ENCODE assay signal across 8 cellular contexts in genomic region chr17:5191541-5192417, GRCh38. TPM values are rescaled to one million over a fixed set of nuclear protein-coding genes. Genes with fewer than 3 reads are reported as not detected.
A peak's percentile ranks its signal among the peaks of the same experiment; 100 is the strongest.
DNase-seq lines count a peak whose midpoint lies in the region; ATAC-seq and TF ChIP-seq lines count a peak whose summit lies in the region.

Gene ZNF594 (minus strand): TSS chr17:5191868. CDS start chr17:5184256, 7,612 bp downstream.

- TF ChIP-seq CTCF in OCI-LY3 (IDR thresholded peaks at IDR 0.05; ENCODE audit: low read depth, low read length) (peak; percentile 58), epithelial cell of proximal tubule (conservative IDR thresholded peaks at IDR 0.05; ENCODE audit: low read depth, low read length) (peak; percentile 64)

- H3K4me3 ChIP-seq in OCI-LY3 (ENCODE audit: low read length), result peak within 1 kb of the TSS; percentile 85
- H3K4me3 ChIP-seq in epithelial cell of proximal tubule (ENCODE audit: low read depth, low read length), result peak within 1 kb of the TSS; percentile 83

- H3K27ac ChIP-seq in OCI-LY3 (ENCODE audit: low read length), result peak within 1 kb of the TSS; percentile 50

- H3K9ac ChIP-seq in OCI-LY3 (ENCODE audit: low read length), result peak within 1 kb of the TSS; percentile 74

- H3K4me2 ChIP-seq in OCI-LY3 (ENCODE audit: low read length), result peak within 1 kb of the TSS; percentile 88

- H3K36me3 ChIP-seq in OCI-LY3 (replicated peaks; ENCODE audit: low read depth, low read length), result peaks cover 29% of the 10 kb centered on the region

- peak within 1 kb of the TSS; percentile 78; the same call in 1 of the 2 replicates for H2AFZ ChIP-seq in OCI-LY3 (ENCODE audit: low read depth, low read length)

- H3K27me3 ChIP-seq in OCI-LY3 (ENCODE audit: low read depth, low read length), result no peaks in the 10 kb centered on the region

- H3K79me2 ChIP-seq in OCI-LY3 (ENCODE audit: low read length), result peaks cover 21% of the 10 kb centered on the region

- ATAC-seq in GM21526 (IDR thresholded peaks at IDR 0.05; ENCODE audit: low FRiP score, unreplicated experiment), result peak; percentile 89

- peak; percentile 77 for DNase-seq in DMS 273 treated with DMSO at 0.1 percent for 48 hours (lab: John Stamatoyannopoulos, UW)
- peak; percentile 90 for DNase-seq in HuH-7.5 (ENCODE audit: low spot score)
- peak; percentile 95 for DNase-seq in activated T-cell treated with anti-CD3 and anti-CD28 coated beads for 4 hours
- peak; percentile 36 for DNase-seq in epithelial cell of proximal tubule (ENCODE audit: low read depth)
- peak; percentile 96 for DNase-seq in mucosa of gallbladder (ENCODE audit: low spot score)
- peak; percentile 98 for DNase-seq in stimulated activated CD8-positive, alpha-beta memory T cell treated with anti-CD3 and anti-CD28 coated beads, Interleukin-4, amount 100 ng/mL, for 24 hours (ENCODE audit: low read depth)

- H3K4me1 ChIP-seq in OCI-LY3 (ENCODE audit: low read length), result peaks cover 6% of the 10 kb centered on the region; the same call in 1 of the 2 replicates

- peaks cover 9% of the 10 kb centered on the region for H3K9me3 ChIP-seq in OCI-LY3 (ENCODE audit: insufficient read depth, low read length)

- no peaks in the 10 kb centered on the region for H4K20me1 ChIP-seq in OCI-LY3 (ENCODE audit: insufficient read depth, low read length)

RNA-seq across cellular contexts. Expression of gene ZNF594, which starts in this region (rescaled TPM):
- total RNA-seq in epithelial cell of proximal tubule (1.7 and 3.3 TPM in 2 replicates), mucosa of gallbladder (9.2 TPM)

Comparison
In these comparisons a context has a peak if more than half of its experiments do, and no peak if none do; other contexts are left out.
1. Peak in every context shown above with its lines: DNase-seq, ATAC-seq, H3K4me3 ChIP-seq and H3K27ac ChIP-seq.
2. DNase-seq: peak in every context shown above with its lines; median percentile 98 in stimulated activated CD8-positive, alpha-beta memory T cell treated with anti-CD3 and anti-CD28 coated beads, Interleukin-4, amount 100 ng/mL, for 24 hours; 96 in mucosa of gallbladder; 95 in activated T-cell treated with anti-CD3 and anti-CD28 coated beads for 4 hours; 90 in HuH-7.5; 77 in DMS 273 treated with DMSO at 0.1 percent for 48 hours; 36 in epithelial cell of proximal tubule.